12 cellular contexts compared by ENCODE assay signal in the genomic region with DNA sequence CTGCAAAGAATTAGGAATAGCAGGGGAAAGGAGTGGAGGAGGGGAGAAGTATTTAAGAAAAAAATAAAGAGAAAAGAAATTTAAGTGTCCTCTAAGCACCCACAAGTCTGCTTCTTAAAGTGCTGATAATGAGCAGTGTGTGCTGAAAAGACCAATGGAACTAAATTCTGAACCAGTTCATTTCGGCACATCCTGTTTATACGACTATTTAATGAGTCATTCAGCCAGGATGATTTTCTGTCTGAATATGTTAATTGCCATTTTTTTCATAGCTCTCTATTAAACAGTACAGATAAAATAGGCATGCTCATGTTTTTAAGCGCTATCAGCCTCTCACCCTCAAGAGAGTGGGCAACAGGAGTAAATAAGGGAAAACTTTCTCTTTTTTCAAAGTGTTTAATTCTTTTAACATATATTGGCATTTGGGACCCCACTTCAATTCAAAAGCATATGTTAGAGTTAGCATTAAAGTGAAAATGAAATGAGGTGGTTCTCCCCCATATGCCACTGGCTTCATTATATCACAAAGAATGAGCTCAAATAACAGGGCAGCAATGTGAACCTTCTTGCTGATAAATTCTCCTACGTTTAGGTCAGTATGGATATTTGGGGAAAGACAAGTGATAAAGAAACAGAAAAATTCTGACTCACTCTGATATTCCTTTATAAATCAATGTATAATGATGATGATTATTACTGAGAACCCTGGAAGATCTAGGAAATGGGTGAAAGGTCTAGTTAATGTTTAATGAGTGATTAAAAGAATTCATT.
DNase-seq lines count a peak whose midpoint lies in the region; ATAC-seq and TF ChIP-seq lines count a peak whose summit lies in the region.
"Had no signal": no experiment of that assay in that cellular context is flagged by ENCODE, and none has a peak within 500 bp of the region (broad histone marks: within the 10 kb centered on the region; RNA-seq: fewer than 3 reads in every experiment).

No MANE protein-coding gene starts in this region.

- DNase-seq in ELR (ENCODE audit: low read depth) (peak; percentile 91), SK-N-MC (ENCODE audit: low read depth, low spot score) (no peak), foreskin fibroblast (peak; percentile 52 to 71), gastrocnemius medialis (no peak), NCI-H1048 (lab: John Stamatoyannopoulos, UW) (no peak), WERI-Rb-1 (no peak), GM10266 (ENCODE audit: extremely low spot score) (no peak), Kasumi-1 (lab: John Stamatoyannopoulos, UW) (no peak)
- DNase-seq: NCI-H187, small intestine, substantia nigra, T-helper 9 cell had no signal

- TF ChIP-seq POLR2A in gastrocnemius medialis (IDR thresholded peaks at IDR 0.05) = peak in 1 of 2 donors; percentile 33

- H3K4me3 ChIP-seq in SK-N-MC = peak overlapping the region; percentile 36; the same call in 1 of the 2 replicates
- H3K4me3 ChIP-seq in foreskin fibroblast (ENCODE audit: low read depth in 1 of 2, low read length in 2 of 2) = peak overlapping the region; percentile 34 to 36
- H3K4me3 ChIP-seq in gastrocnemius medialis = no peak overlapping the region
- no peak overlapping the region for H3K4me3 ChIP-seq in WERI-Rb-1 (ENCODE audit: low read depth, low read length)

- intact Hi-C loops in gastrocnemius medialis (cut with DNase I; ENCODE audit: low total_unique reads) = loop anchor here (10.0 kb wide), 1 partner anchor 386 kb away; no protein-coding TSS in a partner anchor

- TF ChIP-seq CTCF in foreskin fibroblast (IDR thresholded peaks at IDR 0.05; ENCODE audit: low read depth, low read length) (no peak), gastrocnemius medialis (IDR thresholded peaks at IDR 0.05 in 4 of 5, conservative IDR thresholded peaks at IDR 0.05 in 1 of 5) (no peak), WERI-Rb-1 (IDR thresholded peaks at IDR 0.05; ENCODE audit: low read depth, low read length) (no peak), GM10266 (IDR thresholded peaks at IDR 0.05; ENCODE audit: control insufficient read depth, insufficient read depth, low read depth, missing control alignments) (no peak)

- no peak overlapping the region for H3K9ac ChIP-seq in SK-N-MC (ENCODE audit: insufficient read length)

- peaks cover 20 to 35% of the 10 kb centered on the region in 2 donors for H3K4me1 ChIP-seq in gastrocnemius medialis

- in situ Hi-C loops in gastrocnemius medialis (cut with MboI; ENCODE audit: low sequenced_read_pairs in 4 of 4) = no loop called here

- H3K36me3 ChIP-seq in SK-N-MC (ENCODE audit: insufficient read depth, low read length) (no peaks in the 10 kb centered on the region), gastrocnemius medialis (no peaks in the 10 kb centered on the region), WERI-Rb-1 (no peaks in the 10 kb centered on the region)

- H3K27ac ChIP-seq in SK-N-MC (peak overlapping the region; percentile 36; the same call in 1 of the 2 replicates), gastrocnemius medialis (peak overlapping the region; percentile 41 to 60 (median 52)), WERI-Rb-1 (no peak overlapping the region)

- H3K27me3 ChIP-seq in gastrocnemius medialis = no peaks in the 10 kb centered on the region
- no peaks in the 10 kb centered on the region for H3K27me3 ChIP-seq in WERI-Rb-1 (ENCODE audit: insufficient read depth, low read depth, severe bottlenecking)

- ATAC-seq in gastrocnemius medialis = peak in 1 of 2 donors; percentile 49

- H3K9me3 ChIP-seq in SK-N-MC (ENCODE audit: low read depth, low read length) = no peaks in the 10 kb centered on the region
- no peaks in the 10 kb centered on the region for H3K9me3 ChIP-seq in gastrocnemius medialis
- no peaks in the 10 kb centered on the region for H3K9me3 ChIP-seq in WERI-Rb-1 (ENCODE audit: severe bottlenecking)

Comparison
In these comparisons a context has a peak if more than half of its experiments do, and no peak if none do; other contexts are left out.
1. DNase-seq: peak in ELR (single experiment) and foreskin fibroblast (2 of 2); none in SK-N-MC (single experiment), gastrocnemius medialis (0 of 2), NCI-H1048 (single experiment), WERI-Rb-1 (single experiment), GM10266 (single experiment) and Kasumi-1 (0 of 2).
2. H3K4me3 ChIP-seq: peak in SK-N-MC (single experiment) and foreskin fibroblast (2 of 2); none in gastrocnemius medialis (0 of 4) and WERI-Rb-1 (single experiment).